ENCODE assay signal across 20 cellular contexts in genomic region chr17:55116440-55116914, GRCh38.
DNase-seq lines count a peak whose midpoint lies in the region; ATAC-seq and TF ChIP-seq lines count a peak whose summit lies in the region.
"Had no signal": no experiment of that assay in that cellular context is flagged by ENCODE, and none has a peak within 500 bp of the region (broad histone marks: within the 10 kb centered on the region; RNA-seq: fewer than 3 reads in every experiment).

No MANE protein-coding gene starts in this region.

- H3K9me3 Mint-ChIP-seq in activated CD4-positive, alpha-beta memory T cell treated with anti-CD3 and anti-CD28 coated beads, Interleukin-2, amount 10 ng/mL, durations not matched to agents 7 days and 5 days, result no peaks in the 10 kb centered on the region
- no peaks in the 10 kb centered on the region for H3K9me3 Mint-ChIP-seq in activated naive CD8-positive, alpha-beta T cell treated with anti-CD3 and anti-CD28 coated beads for 36 hours
- H3K9me3 Mint-ChIP-seq: stimulated activated memory B cell treated with anti-CD40 and anti-IgM and Interleukin-4, amounts not matched to agents 10 μg/mL and 1 μg/mL and 100 μg/mL, for 72 hours had no signal

- H3K27me3 Mint-ChIP-seq in activated CD4-positive, alpha-beta memory T cell treated with anti-CD3 and anti-CD28 coated beads, Interleukin-2, amount 10 ng/mL, durations not matched to agents 7 days and 5 days, result no peaks in the 10 kb centered on the region
- H3K27me3 Mint-ChIP-seq in activated naive CD8-positive, alpha-beta T cell treated with anti-CD3 and anti-CD28 coated beads for 36 hours, result no peaks in the 10 kb centered on the region
- H3K27me3 Mint-ChIP-seq: progenitor cell of endocrine pancreas; stimulated activated memory B cell treated with anti-CD40 and anti-IgM and Interleukin-4, amounts not matched to agents 10 μg/mL and 1 μg/mL and 100 μg/mL, for 72 hours had no signal

- CTCF ChIA-PET in activated CD4-positive, alpha-beta memory T cell treated with anti-CD3 and anti-CD28 coated beads, Interleukin-2, amount 10 ng/mL, durations not matched to agents 7 days and 5 days (lab: Charles Lee), result no interaction called here

- no peaks in the 10 kb centered on the region for H3K36me3 Mint-ChIP-seq in activated CD4-positive, alpha-beta memory T cell treated with anti-CD3 and anti-CD28 coated beads, Interleukin-2, amount 10 ng/mL, durations not matched to agents 7 days and 5 days (ENCODE audit: low read depth)
- peaks cover 4% of the 10 kb centered on the region for H3K36me3 Mint-ChIP-seq in activated naive CD8-positive, alpha-beta T cell treated with anti-CD3 and anti-CD28 coated beads for 36 hours

- H3K36me3 ChIP-seq in left ventricle myocardium inferior (no peaks in the 10 kb centered on the region), psoas muscle (ENCODE audit: insufficient read depth in 1 of 2, low read depth in 1 of 2) (no peaks in the 10 kb centered on the region)
- H3K36me3 ChIP-seq: colonic mucosa had no signal

- H3K4me3 ChIP-seq in left ventricle myocardium inferior, result no peak overlapping the region
- no peak overlapping the region for H3K4me3 ChIP-seq in right cardiac atrium (ENCODE audit: low read length)
- no peak overlapping the region for H3K4me3 ChIP-seq in psoas muscle
- H3K4me3 ChIP-seq: colonic mucosa, lung, skin epidermis had no signal

- H3K9me3 ChIP-seq in left ventricle myocardium inferior (replicated peaks) (no peaks in the 10 kb centered on the region), right cardiac atrium (ENCODE audit: control insufficient read depth, low read length) (no peaks in the 10 kb centered on the region), psoas muscle (no peaks in the 10 kb centered on the region)
- H3K9me3 ChIP-seq: colonic mucosa had no signal

- intact Hi-C loops in left ventricle myocardium inferior (cut with micrococcal nuclease) (no loop called here), right cardiac atrium (cut with DNase I) (no loop called here), psoas muscle (cut with DNase I) (no loop called here)

- peaks cover 16% of the 10 kb centered on the region for H3K4me1 ChIP-seq in left ventricle myocardium inferior
- H3K4me1 ChIP-seq in right cardiac atrium (ENCODE audit: control insufficient read depth, insufficient read depth, low read length), result no peaks in the 10 kb centered on the region
- no peaks in the 10 kb centered on the region for H3K4me1 ChIP-seq in psoas muscle

- POLR2A ChIA-PET in activated CD4-positive, alpha-beta memory T cell treated with anti-CD3 and anti-CD28 coated beads, Interleukin-2, amount 10 ng/mL, durations not matched to agents 7 days and 5 days (lab: Charles Lee), result no interaction called here

- H3K27ac Mint-ChIP-seq in activated CD4-positive, alpha-beta memory T cell treated with anti-CD3 and anti-CD28 coated beads, Interleukin-2, amount 10 ng/mL, durations not matched to agents 7 days and 5 days, result peak overlapping the region; percentile 41
- H3K27ac Mint-ChIP-seq in activated naive CD8-positive, alpha-beta T cell treated with anti-CD3 and anti-CD28 coated beads for 36 hours, result no peak overlapping the region
- H3K27ac Mint-ChIP-seq: stimulated activated memory B cell treated with anti-CD40 and anti-IgM and Interleukin-4, amounts not matched to agents 10 μg/mL and 1 μg/mL and 100 μg/mL, for 72 hours had no signal

- no peak overlapping the region for H3K4me3 Mint-ChIP-seq in activated CD4-positive, alpha-beta memory T cell treated with anti-CD3 and anti-CD28 coated beads, Interleukin-2, amount 10 ng/mL, durations not matched to agents 7 days and 5 days
- no peak overlapping the region for H3K4me3 Mint-ChIP-seq in activated naive CD8-positive, alpha-beta T cell treated with anti-CD3 and anti-CD28 coated beads for 36 hours
- H3K4me3 Mint-ChIP-seq: stimulated activated memory B cell treated with anti-CD40 and anti-IgM and Interleukin-4, amounts not matched to agents 10 μg/mL and 1 μg/mL and 100 μg/mL, for 72 hours had no signal

- H3K27ac ChIP-seq in left ventricle myocardium inferior (replicated peaks) (peak overlapping the region; percentile 0), right cardiac atrium (ENCODE audit: low read length) (no peak overlapping the region), psoas muscle (no peak overlapping the region)
- H3K27ac ChIP-seq: colonic mucosa had no signal

- no peaks in the 10 kb centered on the region for H3K27me3 ChIP-seq in left ventricle myocardium inferior (ENCODE audit: low read depth)
- H3K27me3 ChIP-seq in right cardiac atrium (ENCODE audit: control insufficient read depth, insufficient read depth), result no peaks in the 10 kb centered on the region
- H3K27me3 ChIP-seq in psoas muscle (ENCODE audit: insufficient read depth in 3 of 3, low read length in 2 of 3), result no peaks in the 10 kb centered on the region
- H3K27me3 ChIP-seq: colonic mucosa had no signal

- 20% methylated on average over 2 of the region's 2 CpGs for WGBS in right cardiac atrium
- 27 to 35% (median 33%) methylated on average over 2 of the region's 2 CpGs for WGBS in psoas muscle, 3 donors

- DNase-seq in left ventricle myocardium inferior (no peak), right cardiac atrium (no peak), iris pigment epithelial cell (ENCODE audit: low read depth) (peak; percentile 22), HPDE6-E6E7 (ENCODE audit: extremely low spot score) (no peak), psoas muscle (no peak)
- DNase-seq in activated CD4-positive, alpha-beta memory T cell treated with anti-CD3 and anti-CD28 coated beads, Interleukin-2, amount 10 ng/mL, durations not matched to agents 7 days and 5 days, result no peak
- DNase-seq in stimulated activated CD4-positive, alpha-beta T cell treated with anti-CD3 and anti-CD28 coated beads, Interleukin-12 subunit alpha, Interleukin-12 subunit beta, amount 100 ng/mL, for 4 hours, result no peak
- no peak for DNase-seq in activated naive CD8-positive, alpha-beta T cell treated with anti-CD3 and anti-CD28 coated beads for 36 hours
- DNase-seq: colonic mucosa; H7; kidney; MV-4-11; NCI-H146; NCI-H510A treated with DMSO at 0.1 percent for 48 hours; NK-92 treated with Interleukin-12 subunit alpha and Interleukin-12 subunit beta, amount 100 ng/mL, for 24 hours had no signal

- no peak for ATAC-seq in right cardiac atrium
- ATAC-seq in psoas muscle, result no peak
- ATAC-seq: Panc1; stimulated activated memory B cell treated with anti-CD40 and anti-IgM and Interleukin-4, amounts not matched to agents 10 μg/mL and 1 μg/mL and 100 μg/mL, for 72 hours had no signal

- H3K4me1 Mint-ChIP-seq in activated CD4-positive, alpha-beta memory T cell treated with anti-CD3 and anti-CD28 coated beads, Interleukin-2, amount 10 ng/mL, durations not matched to agents 7 days and 5 days, result peaks cover 5% of the 10 kb centered on the region
- H3K4me1 Mint-ChIP-seq in activated naive CD8-positive, alpha-beta T cell treated with anti-CD3 and anti-CD28 coated beads for 36 hours, result no peaks in the 10 kb centered on the region
- H3K4me1 Mint-ChIP-seq: stimulated activated memory B cell treated with anti-CD40 and anti-IgM and Interleukin-4, amounts not matched to agents 10 μg/mL and 1 μg/mL and 100 μg/mL, for 72 hours had no signal

- TF ChIP-seq CTCF in left ventricle myocardium inferior (IDR thresholded peaks at IDR 0.05; ENCODE audit: borderline replicate concordance) (no peak), psoas muscle (IDR thresholded peaks at IDR 0.05) (no peak)
